ENCODE assay signal across 19 cellular contexts in the genomic region with DNA sequence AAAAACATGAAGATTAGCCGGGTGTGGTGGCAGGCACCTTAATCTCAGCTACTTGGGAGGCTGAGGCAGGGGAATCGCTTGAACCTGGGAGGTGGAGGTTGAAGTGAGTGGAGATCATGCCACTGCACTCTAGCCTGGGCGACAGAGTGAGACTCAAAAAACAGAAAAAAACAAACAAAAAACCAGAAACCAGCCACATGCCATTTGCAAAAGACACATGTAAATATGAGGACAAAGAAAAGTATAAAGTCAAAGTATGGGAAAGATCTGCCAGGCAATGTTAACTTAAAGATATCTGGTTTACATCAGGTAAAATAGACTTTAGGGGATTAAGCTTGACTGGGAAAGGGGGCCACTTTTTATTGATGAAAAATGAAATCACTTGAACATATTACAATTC.
DNase-seq lines count a peak whose midpoint lies in the region; ATAC-seq lines count a peak whose summit lies in the region.
"Had no signal": no experiment of that assay in that cellular context is flagged by ENCODE, and none has a peak within 500 bp of the region (broad histone marks: within the 10 kb centered on the region; RNA-seq: fewer than 3 reads in every experiment).

No MANE protein-coding gene starts in this region.

- intact Hi-C loops in dendritic cell treated with granulocyte-macrophage colony-stimulating factor and Interleukin-4, amounts not matched to agents 40 ng/mL and 50 ng/mL, for 4 days (cut with micrococcal nuclease) = no loop called here

- no peak overlapping the region for H3K4me3 Mint-ChIP-seq in activated naive CD4-positive, alpha-beta T cell treated with anti-CD3 and anti-CD28 coated beads, Interleukin-2, amount 50 U/mL, for 24 hours
- H3K4me3 Mint-ChIP-seq in T-cell = no peak overlapping the region
- H3K4me3 Mint-ChIP-seq in dendritic cell treated with granulocyte-macrophage colony-stimulating factor and Interleukin-4, amounts not matched to agents 40 ng/mL and 50 ng/mL, for 4 days = no peak overlapping the region
- H3K4me3 Mint-ChIP-seq in stimulated activated effector memory CD8-positive, alpha-beta T cell treated with anti-CD3 and anti-CD28 coated beads, Interleukin-12 subunit alpha, Interleukin-12 subunit beta, amount 100 ng/mL, for 72 hours = no peak overlapping the region

- ATAC-seq in T-cell (replicated peaks in 1 of 4) (no peak), HG03565 (IDR thresholded peaks at IDR 0.05; ENCODE audit: unreplicated experiment) (no peak)
- no peak for ATAC-seq in stimulated activated effector memory CD8-positive, alpha-beta T cell treated with anti-CD3 and anti-CD28 coated beads, Interleukin-12 subunit alpha, Interleukin-12 subunit beta, amount 100 ng/mL, for 72 hours

- DNase-seq in activated naive CD4-positive, alpha-beta T cell treated with Interleukin-2 at 50 U/mL for 16 hours = no peak
- DNase-seq in T-cell = no peak
- no peak for DNase-seq in stimulated activated effector memory CD8-positive, alpha-beta T cell treated with anti-CD3 and anti-CD28 coated beads, Interleukin-12 subunit alpha, Interleukin-12 subunit beta, amount 100 ng/mL, for 72 hours (ENCODE audit: low spot score in 2 of 2)
- DNase-seq in glomerular visceral epithelial cell (ENCODE audit: extremely low spot score) = no peak
- DNase-seq: AML-193, COR-L47, DMS 273 treated with DMSO at 0.1 percent for 48 hours, DND-41, IMR-90, NCI-H1417, NCI-H187 treated with DMSO at 0.1 percent for 48 hours, NCI-H2227 treated with DMSO at 0.1 percent for 48 hours, NCI-H524, NCI-H82, OCI-M1, Right ventricle myocardium superior had no signal

- no peaks in the 10 kb centered on the region for H3K27me3 Mint-ChIP-seq in activated naive CD4-positive, alpha-beta T cell treated with anti-CD3 and anti-CD28 coated beads, Interleukin-2, amount 50 U/mL, for 24 hours
- H3K27me3 Mint-ChIP-seq in T-cell = no peaks in the 10 kb centered on the region
- H3K27me3 Mint-ChIP-seq in dendritic cell treated with granulocyte-macrophage colony-stimulating factor and Interleukin-4, amounts not matched to agents 40 ng/mL and 50 ng/mL, for 4 days = no peaks in the 10 kb centered on the region

- H3K27ac Mint-ChIP-seq in activated naive CD4-positive, alpha-beta T cell treated with anti-CD3 and anti-CD28 coated beads, Interleukin-2, amount 50 U/mL, for 24 hours = peak overlapping the region; percentile 76
- peak overlapping the region; percentile 16 to 82 for H3K27ac Mint-ChIP-seq in T-cell
- peak overlapping the region; percentile 27 for H3K27ac Mint-ChIP-seq in dendritic cell treated with granulocyte-macrophage colony-stimulating factor and Interleukin-4, amounts not matched to agents 40 ng/mL and 50 ng/mL, for 4 days
- H3K27ac Mint-ChIP-seq in stimulated activated effector memory CD8-positive, alpha-beta T cell treated with anti-CD3 and anti-CD28 coated beads, Interleukin-12 subunit alpha, Interleukin-12 subunit beta, amount 100 ng/mL, for 72 hours = peak overlapping the region; percentile 43

- POLR2A ChIA-PET in T-cell (lab: Charles Lee) = interaction anchor here (0.6 to 0.7 kb wide), 2 partner anchors 23 to 38 kb away, joined by 3 to 10 read pairs; no protein-coding TSS in a partner anchor

- H3K4me1 Mint-ChIP-seq in activated naive CD4-positive, alpha-beta T cell treated with anti-CD3 and anti-CD28 coated beads, Interleukin-2, amount 50 U/mL, for 24 hours = peaks cover 40% of the 10 kb centered on the region
- H3K4me1 Mint-ChIP-seq in T-cell = peaks cover 43 to 46% (median 44%) of the 10 kb centered on the region in 3 donors
- H3K4me1 Mint-ChIP-seq in dendritic cell treated with granulocyte-macrophage colony-stimulating factor and Interleukin-4, amounts not matched to agents 40 ng/mL and 50 ng/mL, for 4 days (ENCODE audit: low read depth) = peaks cover 24% of the 10 kb centered on the region
- H3K4me1 Mint-ChIP-seq in stimulated activated effector memory CD8-positive, alpha-beta T cell treated with anti-CD3 and anti-CD28 coated beads, Interleukin-12 subunit alpha, Interleukin-12 subunit beta, amount 100 ng/mL, for 72 hours = peaks cover 20% of the 10 kb centered on the region

- CTCF ChIA-PET in T-cell (lab: Charles Lee) = no interaction called here

- H3K9me3 Mint-ChIP-seq in activated naive CD4-positive, alpha-beta T cell treated with anti-CD3 and anti-CD28 coated beads, Interleukin-2, amount 50 U/mL, for 24 hours = no peaks in the 10 kb centered on the region
- no peaks in the 10 kb centered on the region for H3K9me3 Mint-ChIP-seq in T-cell
- H3K9me3 Mint-ChIP-seq in dendritic cell treated with granulocyte-macrophage colony-stimulating factor and Interleukin-4, amounts not matched to agents 40 ng/mL and 50 ng/mL, for 4 days = no peaks in the 10 kb centered on the region
- no peaks in the 10 kb centered on the region for H3K9me3 Mint-ChIP-seq in stimulated activated effector memory CD8-positive, alpha-beta T cell treated with anti-CD3 and anti-CD28 coated beads, Interleukin-12 subunit alpha, Interleukin-12 subunit beta, amount 100 ng/mL, for 72 hours

- peaks cover 19% of the 10 kb centered on the region for H3K36me3 Mint-ChIP-seq in activated naive CD4-positive, alpha-beta T cell treated with anti-CD3 and anti-CD28 coated beads, Interleukin-2, amount 50 U/mL, for 24 hours
- H3K36me3 Mint-ChIP-seq in T-cell = peaks cover 40% of the 10 kb centered on the region
- H3K36me3 Mint-ChIP-seq in dendritic cell treated with granulocyte-macrophage colony-stimulating factor and Interleukin-4, amounts not matched to agents 40 ng/mL and 50 ng/mL, for 4 days (ENCODE audit: low read depth) = peaks cover 76% of the 10 kb centered on the region
- no peaks in the 10 kb centered on the region for H3K36me3 Mint-ChIP-seq in stimulated activated effector memory CD8-positive, alpha-beta T cell treated with anti-CD3 and anti-CD28 coated beads, Interleukin-12 subunit alpha, Interleukin-12 subunit beta, amount 100 ng/mL, for 72 hours
